8 cellular contexts compared by ENCODE assay signal in genomic region chrY:12905520-12905887, GRCh38. TPM values are rescaled to one million over a fixed set of nuclear protein-coding genes. Genes with fewer than 3 reads are reported as not detected.
DNase-seq lines count a peak whose midpoint lies in the region; ATAC-seq and TF ChIP-seq lines count a peak whose summit lies in the region.

No MANE protein-coding gene starts in this region.

- H3K27ac ChIP-seq in upper lobe of right lung: peak overlapping the region; percentile 97
- no peak overlapping the region for H3K27ac ChIP-seq in ovary

- intact Hi-C loops in upper lobe of right lung (cut with DNase I): no loop called here
- intact Hi-C loops in ovary (cut with DNase I): no loop called here

- no peaks in the 10 kb centered on the region for H3K9me3 Mint-ChIP-seq in activated CD8-positive, alpha-beta memory T cell treated with anti-CD3 and anti-CD28 coated beads, Interleukin-2, amount 10 ng/mL, durations not matched to agents 7 days and 5 days (ENCODE audit: low read depth)
- no peaks in the 10 kb centered on the region for H3K9me3 Mint-ChIP-seq in memory B cell

- TF ChIP-seq EP300 in ovary (IDR thresholded peaks at IDR 0.05): no peak

- H3K36me3 ChIP-seq in upper lobe of right lung (no peaks in the 10 kb centered on the region), ovary (no peaks in the 10 kb centered on the region)

- no peaks in the 10 kb centered on the region for H3K27me3 Mint-ChIP-seq in activated CD8-positive, alpha-beta memory T cell treated with anti-CD3 and anti-CD28 coated beads, Interleukin-2, amount 10 ng/mL, durations not matched to agents 7 days and 5 days
- H3K27me3 Mint-ChIP-seq in memory B cell: no peaks in the 10 kb centered on the region

- no peaks in the 10 kb centered on the region for H3K27me3 ChIP-seq in upper lobe of right lung
- H3K27me3 ChIP-seq in ovary: no peaks in the 10 kb centered on the region

- peak overlapping the region; percentile 99 for H3K27ac Mint-ChIP-seq in activated CD8-positive, alpha-beta memory T cell treated with anti-CD3 and anti-CD28 coated beads, Interleukin-2, amount 10 ng/mL, durations not matched to agents 7 days and 5 days
- peak overlapping the region; percentile 100 for H3K27ac Mint-ChIP-seq in memory B cell

- H3K4me3 ChIP-seq in upper lobe of right lung (peak overlapping the region; percentile 72), ovary (no peak overlapping the region)

- no peak for TF ChIP-seq POLR2A in ovary (IDR thresholded peaks at IDR 0.05)

- ATAC-seq in activated CD8-positive, alpha-beta memory T cell treated with anti-CD3 and anti-CD28 coated beads, Interleukin-2, amount 10 ng/mL, durations not matched to agents 7 days and 5 days: peak; percentile 61
- ATAC-seq in memory B cell (ENCODE audit: low read depth) (peak; percentile 51), upper lobe of right lung (peak; percentile 86)

- TF ChIP-seq CTCF in upper lobe of right lung (IDR thresholded peaks at IDR 0.05): no peak
- no peak for TF ChIP-seq CTCF in ovary (IDR thresholded peaks at IDR 0.05)

- peak overlapping the region; percentile 99 for H3K4me3 Mint-ChIP-seq in activated CD8-positive, alpha-beta memory T cell treated with anti-CD3 and anti-CD28 coated beads, Interleukin-2, amount 10 ng/mL, durations not matched to agents 7 days and 5 days
- H3K4me3 Mint-ChIP-seq in memory B cell: peak overlapping the region; percentile 94

- WGBS in ovary, 3 donors: no CpG with 5 or more reads among the region's 19 CpGs

- no peaks in the 10 kb centered on the region for H3K9me3 ChIP-seq in upper lobe of right lung
- H3K9me3 ChIP-seq in ovary: no peaks in the 10 kb centered on the region

- CTCF ChIA-PET in activated CD8-positive, alpha-beta memory T cell treated with anti-CD3 and anti-CD28 coated beads, Interleukin-2, amount 10 ng/mL, durations not matched to agents 7 days and 5 days (lab: Charles Lee): no interaction called here

- H3K4me1 ChIP-seq in upper lobe of right lung (no peaks in the 10 kb centered on the region), ovary (ENCODE audit: insufficient read depth) (no peaks in the 10 kb centered on the region)

- H3K4me1 Mint-ChIP-seq in activated CD8-positive, alpha-beta memory T cell treated with anti-CD3 and anti-CD28 coated beads, Interleukin-2, amount 10 ng/mL, durations not matched to agents 7 days and 5 days: peaks cover 29% of the 10 kb centered on the region
- H3K4me1 Mint-ChIP-seq in memory B cell: peaks cover 11% of the 10 kb centered on the region

- peaks cover 31% of the 10 kb centered on the region for H3K36me3 Mint-ChIP-seq in activated CD8-positive, alpha-beta memory T cell treated with anti-CD3 and anti-CD28 coated beads, Interleukin-2, amount 10 ng/mL, durations not matched to agents 7 days and 5 days
- peaks cover 7% of the 10 kb centered on the region for H3K36me3 Mint-ChIP-seq in memory B cell

- peak; percentile 86 for DNase-seq in activated CD8-positive, alpha-beta memory T cell treated with anti-CD3 and anti-CD28 coated beads, Interleukin-2, amount 10 ng/mL, durations not matched to agents 7 days and 5 days
- no peak for DNase-seq in activated CD8-positive, alpha-beta memory T cell treated with anti-CD3 and anti-CD28 coated beads, Interleukin-2, amount 50 U/mL, for 4 hours
- DNase-seq in NCI-H460 (ENCODE audit: extremely low read depth, low read depth) (peak; percentile 65), memory B cell (ENCODE audit: low spot score in 2 of 2) (peak in 1 of 2 donors; percentile 49), upper lobe of right lung (peak; percentile 71), ovary (no peak), midbrain (lab: John Stamatoyannopoulos, UW) (no peak)
- peak; percentile 31 for DNase-seq in activated naive CD8-positive, alpha-beta T cell treated with anti-CD3 and anti-CD28 coated beads, Interleukin-2, amount 50 U/mL, for 16 hours (ENCODE audit: low read depth, low spot score)

RNA-seq across cellular contexts. Expression of gene DDX3Y, which starts 0.8 kb away (rescaled TPM):
- total RNA-seq in activated CD8-positive, alpha-beta memory T cell treated with anti-CD3 and anti-CD28 coated beads, Interleukin-2, amount 10 ng/mL, durations not matched to agents 7 days and 5 days: 100 to 1,000 TPM in 1 of 2 experiments, 10 to 100 TPM in 1; 91.7 to 101 TPM
- total RNA-seq in NCI-H460 (2014; rRNA removed; shearing (Covaris generic)): 96.9 and 123 TPM in 2 replicates
- polyA plus RNA-seq in NCI-H460 (2014; cell fraction: nucleus; rRNA removed): 257 and 407 TPM in 2 replicates
- total RNA-seq in upper lobe of right lung: 62.4 TPM
- under 1 TPM in 1 of 7 donors, not detected in 6; 0.59 TPM for total RNA-seq in ovary
- polyA plus RNA-seq in ovary: not detected

Comparison
In these comparisons a context has a peak if more than half of its experiments do, and no peak if none do; other contexts are left out.
1. DNase-seq: peak in activated CD8-positive, alpha-beta memory T cell treated with anti-CD3 and anti-CD28 coated beads, Interleukin-2, amount 10 ng/mL, durations not matched to agents 7 days and 5 days (single experiment), NCI-H460 (single experiment), activated naive CD8-positive, alpha-beta T cell treated with anti-CD3 and anti-CD28 coated beads, Interleukin-2, amount 50 U/mL, for 16 hours (single experiment) and upper lobe of right lung (single experiment); none in activated CD8-positive, alpha-beta memory T cell treated with anti-CD3 and anti-CD28 coated beads, Interleukin-2, amount 50 U/mL, for 4 hours (single experiment), ovary (0 of 5) and midbrain (single experiment).
2. Peak in every context shown above with its lines, with median percentiles within 50 percentile points of each other: ATAC-seq.